ENCODE assay signal across 8 cellular contexts in genomic region chr19:57362997-57363705, GRCh38. TPM values are rescaled to one million over a fixed set of nuclear protein-coding genes. Genes with fewer than 3 reads are reported as not detected.
DNase-seq lines count a peak whose midpoint lies in the region; ATAC-seq and TF ChIP-seq lines count a peak whose summit lies in the region.

Gene TRAPPC2B, plus strand, starts transcription at chr19:57363551. Its CDS starts 1,283 bp downstream, at chr19:57364834.
Gene ZNF547, plus strand, starts transcription at chr19:57363551. Its CDS starts 5,005 bp downstream, at chr19:57368556.

- H3K9ac ChIP-seq in KMS-11 (peak within 1 kb of the TSS; percentile 47; the same call in 1 of the 2 replicates), muscle layer of colon (ENCODE audit: low read length) (peak within 1 kb of the TSS; percentile 77)

- H4K20me1 ChIP-seq in KMS-11 (ENCODE audit: insufficient read depth), result no peaks in the 10 kb centered on the region

- peak; percentile 97 for DNase-seq in DMS79 treated with DMSO at 0.1 percent for 48 hours (lab: John Stamatoyannopoulos, UW)
- DNase-seq in Peyer's patch, result peak; percentile 99 to 100 (median 99)
- DNase-seq in activated T-helper 1 cell treated with Interleukin-2 at 50 U/mL for 16 hours (ENCODE audit: low read depth), result peak; percentile 96
- peak; percentile 100 for DNase-seq in esophagus muscularis mucosa (ENCODE audit: extremely low spot score)
- DNase-seq in stimulated activated CD8-positive, alpha-beta memory T cell treated with anti-CD3 and anti-CD28 coated beads, Interleukin-7, amount 100 ng/mL, for 1 hour (ENCODE audit: low read depth in 2 of 2), result peak; percentile 96 to 98

- H3K4me1 ChIP-seq in KMS-11 (ENCODE audit: low read depth, poor library complexity, severe bottlenecking), result no peaks in the 10 kb centered on the region
- peaks cover 0 to 10% (median 0%) of the 10 kb centered on the region in 4 donors for H3K4me1 ChIP-seq in Peyer's patch
- H3K4me1 ChIP-seq in esophagus muscularis mucosa, result peaks cover 14 to 24% (median 18%) of the 10 kb centered on the region in 4 donors
- peaks cover 13% of the 10 kb centered on the region for H3K4me1 ChIP-seq in muscle layer of colon (ENCODE audit: insufficient read depth, low read length)

- H3K27me3 ChIP-seq in KMS-11 (ENCODE audit: insufficient read depth, low read depth) (no peaks in the 10 kb centered on the region), Peyer's patch (no peaks in the 10 kb centered on the region), esophagus muscularis mucosa (no peaks in the 10 kb centered on the region), muscle layer of colon (ENCODE audit: control insufficient read depth in 1 of 2, insufficient read depth in 2 of 2, low read length in 2 of 2) (no peaks in the 10 kb centered on the region)

- peak within 1 kb of the TSS; percentile 56 for H3K4me2 ChIP-seq in KMS-11

- peak; percentile 72 for TF ChIP-seq EP300 in esophagus muscularis mucosa (IDR thresholded peaks at IDR 0.05)

- 0 out of 2 replicates have a peak, but pooled peaks cover 4% of the 10 kb centered on the region for H3K79me2 ChIP-seq in KMS-11 (ENCODE audit: insufficient read depth, low read depth)

- H3K36me3 ChIP-seq in KMS-11 (ENCODE audit: insufficient read depth) (no peaks in the 10 kb centered on the region), Peyer's patch (peaks cover 0 to 3% (median 0%) of the 10 kb centered on the region in 3 donors), esophagus muscularis mucosa (peaks cover 0 to 21% (median 14%) of the 10 kb centered on the region in 4 donors), muscle layer of colon (ENCODE audit: insufficient read depth, low read length) (peaks cover 11% of the 10 kb centered on the region)

- 0% methylated on average over 13 of the region's 50 CpGs for WGBS in esophagus muscularis mucosa

- intact Hi-C loops in esophagus muscularis mucosa (cut with DNase I), result loop anchor here (2.0 kb wide), 1 partner anchor 26 kb away; the partner anchor contains the start of gene ZNF548

- peak within 1 kb of the TSS; percentile 78 for H2AFZ ChIP-seq in KMS-11 (ENCODE audit: low read depth)

- TF ChIP-seq CTCF in KMS-11 (conservative IDR thresholded peaks at IDR 0.05; ENCODE audit: low read depth, low read length) (no peak), Peyer's patch (IDR thresholded peaks at IDR 0.05) (no peak), esophagus muscularis mucosa (IDR thresholded peaks at IDR 0.05) (no peak)

- peak in 1 of 2 donors; percentile 43 for TF ChIP-seq POLR2A in Peyer's patch (IDR thresholded peaks at IDR 0.05)
- TF ChIP-seq POLR2A in esophagus muscularis mucosa (IDR thresholded peaks at IDR 0.05; ENCODE audit: low read depth), result no peak

- H3K27ac ChIP-seq in KMS-11 (peak within 1 kb of the TSS; percentile 58), Peyer's patch (peak within 1 kb of the TSS; percentile 82 to 96 (median 92)), esophagus muscularis mucosa (replicated peaks in 1 of 4) (peak within 1 kb of the TSS; percentile 93 to 98 (median 97)), muscle layer of colon (ENCODE audit: low read depth, low read length) (peak within 1 kb of the TSS; percentile 65)

- H3K9me3 ChIP-seq in Peyer's patch (peaks cover 0 to 23% (median 2%) of the 10 kb centered on the region in 4 donors), esophagus muscularis mucosa (peaks cover 0 to 30% (median 6%) of the 10 kb centered on the region in 4 donors), muscle layer of colon (ENCODE audit: low read length) (peaks cover 8% of the 10 kb centered on the region)

- H3K4me3 ChIP-seq in KMS-11 (IDR thresholded peaks at IDR 0.05; ENCODE audit: insufficient read depth, low read depth, low read length), result no peak within 1 kb of the TSS
- H3K4me3 ChIP-seq in Peyer's patch, result peak within 1 kb of the TSS; percentile 75 to 92 (median 82)
- H3K4me3 ChIP-seq in esophagus muscularis mucosa, result peak within 1 kb of the TSS; percentile 83 to 94 (median 86)
- peak within 1 kb of the TSS; percentile 56 to 75 for H3K4me3 ChIP-seq in muscle layer of colon (ENCODE audit: low read depth in 1 of 2, low read length in 2 of 2)

- peak; percentile 95 for ATAC-seq in GM21786 (IDR thresholded peaks at IDR 0.05; ENCODE audit: unreplicated experiment)

RNA-seq across cellular contexts. Expression of gene TRAPPC2B, which starts in this region (rescaled TPM):
- total RNA-seq in Peyer's patch (10 to 100 TPM in 2 of 4 donors, 1 to 10 TPM in 2; 3.0 to 67.7 (median 9.9) TPM), esophagus muscularis mucosa (10 to 100 TPM; 12.9 to 29.5 (median 20.2) TPM)

RNA-seq across cellular contexts. Expression of gene ZNF547, which starts in this region (rescaled TPM):
- total RNA-seq in Peyer's patch (1 to 10 TPM in 3 of 4 donors, under 1 TPM in 1; 0.53 to 6.6 (median 3.6) TPM), esophagus muscularis mucosa (1 to 10 TPM; 1.4 to 3.3 (median 2.8) TPM)
